Comparison of ENCODE assay signal across 11 cellular contexts in the genomic region with DNA sequence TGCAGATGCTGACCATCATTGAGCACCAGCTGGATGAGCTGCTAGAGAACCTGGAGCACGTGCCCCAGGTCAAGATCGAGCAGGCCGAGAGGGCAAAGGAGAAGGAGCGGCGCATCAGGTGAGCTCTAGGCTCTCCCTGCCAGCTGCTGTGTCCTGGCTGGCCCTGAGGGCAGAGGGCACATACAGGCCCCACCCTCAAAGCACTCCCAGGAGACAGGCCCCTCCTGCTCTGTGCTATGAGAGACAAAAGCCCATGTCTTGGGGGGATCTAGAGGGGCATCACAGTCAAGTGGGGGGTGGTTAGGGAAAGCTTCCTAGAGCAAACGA. TPM values are rescaled to one million over a fixed set of nuclear protein-coding genes. Genes with fewer than 3 reads are reported as not detected.
"Had no signal": no experiment of that assay in that cellular context is flagged by ENCODE, and none has a peak within 500 bp of the region (broad histone marks: within the 10 kb centered on the region; RNA-seq: fewer than 3 reads in every experiment).

No MANE protein-coding gene starts in this region.

- H3K27ac ChIP-seq: pancreas, uterus had no signal

- H3K36me3 ChIP-seq: uterus had no signal

- H3K9me3 ChIP-seq: pancreas had no signal

- H3K27me3 ChIP-seq: pancreas, uterus had no signal

- FAIRE-seq: pancreas, TTC549 had no signal

- H3K4me3 ChIP-seq: pancreas, uterus had no signal

- H3K4me1 ChIP-seq: pancreas, uterus had no signal

- DNase-seq: activated B cell treated with CpG ODN at 0.5 μM for 24 hours; activated CD4-positive, alpha-beta T cell treated with anti-CD3 and anti-CD28 coated beads, Interleukin-2, amount 10 ng/mL, durations not matched to agents 7 days and 5 days; activated effector memory CD4-positive, alpha-beta T cell treated with Interleukin-2 at 50 U/mL for 16 hours; central memory CD4-positive, alpha-beta T cell; effector memory CD8-positive, alpha-beta T cell; T-helper 2 cell; uterus had no signal

RNA-seq across cellular contexts. Expression of a gene that starts 39.5 kb away (rescaled TPM):
- total RNA-seq: activated B cell treated with CpG ODN at 0.5 μM for 24 hours; activated CD4-positive, alpha-beta T cell treated with anti-CD3 and anti-CD28 coated beads, Interleukin-2, amount 10 ng/mL, durations not matched to agents 7 days and 5 days; pancreas had no signal
- polyA plus RNA-seq: esophagus, neural cell, pancreas had no signal
